ENCODE assay signal across 1 cellular context in the genomic region with DNA sequence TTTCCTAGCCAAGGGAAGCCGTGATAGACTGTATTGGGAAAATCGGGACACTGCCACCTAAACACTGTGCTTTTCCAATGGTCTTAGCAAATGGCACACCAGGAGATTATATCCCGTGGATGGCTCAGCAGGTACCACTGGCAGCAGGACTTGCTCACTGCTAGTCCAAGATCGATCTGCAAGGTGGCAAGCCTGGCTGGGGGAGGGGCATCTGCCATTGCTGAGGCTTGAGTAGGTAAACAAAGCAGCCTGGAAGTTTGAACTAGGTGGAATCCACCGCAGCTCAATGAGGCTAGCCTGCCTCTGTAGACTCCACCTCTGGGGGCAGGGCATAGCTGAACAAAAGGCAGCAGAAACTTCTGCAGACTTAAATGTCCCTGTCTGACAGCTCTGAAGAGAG.
DNase-seq lines count a peak whose midpoint lies in the region; ATAC-seq, FAIRE-seq and TF ChIP-seq lines count a peak whose summit lies in the region.
"Not testable (repeated sequence)": the region's sequence is repeated elsewhere in the genome, so short reads cannot be mapped to it uniquely, and the experiment has no call there.

No MANE protein-coding gene starts in this region.

- not testable (repeated sequence) for H3K79me2 ChIP-seq in HepG2 (ENCODE audit: insufficient read depth, low read length)

- not testable (repeated sequence) for H3K4me2 ChIP-seq in HepG2 (ENCODE audit: low read depth, low read length)

- CTCF ChIA-PET in HepG2 (lab: Yijun Ruan, JAX; ENCODE audit: low intra/inter-chr PET ratio, low total read pairs): not testable (repeated sequence)

- H4K20me1 ChIP-seq in HepG2 (ENCODE audit: insufficient read depth, low read length): not testable (repeated sequence)

- TF ChIP-seq POLR2A in HepG2 (IDR thresholded peaks at IDR 0.05; ENCODE audit: insufficient read depth in 1 of 2, low read depth in 2 of 2, low read length in 2 of 2): not testable (repeated sequence)

- H3K4me1 ChIP-seq in HepG2 (ENCODE audit: insufficient read depth, low read length): peaks cover 20% of the 10 kb centered on the region

- FAIRE-seq in HepG2 (lab: Jason Lieb, UNC): not testable (repeated sequence)

- not testable (repeated sequence) for H3K36me3 ChIP-seq in HepG2 (replicated peaks in 1 of 2; ENCODE audit: control insufficient read depth in 1 of 2, insufficient read depth in 2 of 2, low read length in 2 of 2)

- DNase-seq in HepG2 (ENCODE audit: low spot score): not testable (repeated sequence)

- POLR2A ChIA-PET in HepG2 (lab: Yijun Ruan, JAX): interaction anchor here (0.9 to 1.0 kb wide), 2 partner anchors 21 to 30 kb away, joined by 3 to 4 read pairs; no protein-coding TSS in a partner anchor

- BruUV-seq in HepG2 (replicated peaks; lab: Mats Ljungman, UMichigan): not testable (repeated sequence)

- intact Hi-C loops in HepG2 (cut with micrococcal nuclease; ENCODE audit: unreplicated experiment): not testable (repeated sequence)

- not testable (repeated sequence) for H3K9me3 ChIP-seq in HepG2 (ENCODE audit: low read length)

- TF ChIP-seq RAD21 in HepG2 (CRISPR knock-in tag; IDR thresholded peaks at IDR 0.05): not testable (repeated sequence)

- H3K27me3 ChIP-seq in HepG2 (ENCODE audit: control insufficient read depth in 1 of 2, insufficient read depth in 2 of 2, low read length in 2 of 2): not testable (repeated sequence)

- peak; percentile 52; the same call in 2 of the 3 replicates for ATAC-seq in HepG2

- not testable (repeated sequence) for H3K27ac ChIP-seq in HepG2 (ENCODE audit: extremely low read length, insufficient read depth, low read length)

- H3K4me3 ChIP-seq in HepG2 (replicated peaks in 1 of 3; ENCODE audit: insufficient read depth in 1 of 3, low read depth in 2 of 3, low read length in 3 of 3): not testable (repeated sequence)

- not testable (repeated sequence) for TF ChIP-seq CTCF in HepG2 (CRISPR knock-in tag; IDR thresholded peaks at IDR 0.05)

- not testable (repeated sequence) for TF ChIP-seq EP300 in HepG2 (IDR thresholded peaks at IDR 0.05; ENCODE audit: low read depth in 2 of 2, low read length in 2 of 2); HepG2 (CRISPR knock-in tag; IDR thresholded peaks at IDR 0.05; ENCODE audit: borderline replicate concordance)

- not testable (repeated sequence) for H2AFZ ChIP-seq in HepG2 (ENCODE audit: low read length)

- H3K9ac ChIP-seq in HepG2 (ENCODE audit: insufficient read depth, low read depth, low read length): not testable (repeated sequence)

- 79% methylated on average over 5 of the region's 5 CpGs for whole genome bisulfite sequencing in HepG2 (ENCODE audit: low lambda C conversion rate)

- in situ Hi-C loops in HepG2 (cut with HindIII; ENCODE audit: extremely low pct_ligation_motif_present, low pct_unique_long_range_greater_than_20kb): not testable (repeated sequence)

TF ChIP-seq in HepG2, 621 proteins besides CTCF, POLR2A, EP300 and RAD21 (continues in another document):
- 0 out of 2 replicates have a peak, but pooled peaks have one; percentile 23 for TF ChIP-seq THAP11 (CRISPR knock-in tag; IDR thresholded peaks at IDR 0.05)
- TF ChIP-seq FOXA1, SOX13, FOXP1 (IDR thresholded peaks at IDR 0.05): not testable (repeated sequence)
- peak; percentile 68 for TF ChIP-seq FOXA1 (CRISPR knock-in tag; IDR thresholded peaks at IDR 0.05)
- peak in 1 of 2 experiments; percentile 39; a peak in 1 of 4 replicates for TF ChIP-seq SOX13 (CRISPR knock-in tag; conservative IDR thresholded peaks at IDR 0.05 in 1 of 2, IDR thresholded peaks at IDR 0.05 in 1 of 2)
- TF ChIP-seq SOX5 (CRISPR knock-in tag; IDR thresholded peaks at IDR 0.05; ENCODE audit: borderline replicate concordance): peak; percentile 17; the same call in 1 of the 2 replicates
- 0 out of 2 replicates have a peak, but pooled peaks have one; percentile 45 for TF ChIP-seq ONECUT2 (CRISPR knock-in tag; IDR thresholded peaks at IDR 0.05)
- TF ChIP-seq SP5 (CRISPR knock-in tag; IDR thresholded peaks at IDR 0.05; ENCODE audit: borderline replicate concordance, low read depth): peak; percentile 37; the same call in 1 of the 2 replicates
- TF ChIP-seq POGZ (CRISPR knock-in tag; IDR thresholded peaks at IDR 0.05): peak; percentile 74
- peak; percentile 62; the same call in 1 of the 2 replicates for TF ChIP-seq FOXA3 (CRISPR knock-in tag; IDR thresholded peaks at IDR 0.05)
- TF ChIP-seq, protein P1, sequence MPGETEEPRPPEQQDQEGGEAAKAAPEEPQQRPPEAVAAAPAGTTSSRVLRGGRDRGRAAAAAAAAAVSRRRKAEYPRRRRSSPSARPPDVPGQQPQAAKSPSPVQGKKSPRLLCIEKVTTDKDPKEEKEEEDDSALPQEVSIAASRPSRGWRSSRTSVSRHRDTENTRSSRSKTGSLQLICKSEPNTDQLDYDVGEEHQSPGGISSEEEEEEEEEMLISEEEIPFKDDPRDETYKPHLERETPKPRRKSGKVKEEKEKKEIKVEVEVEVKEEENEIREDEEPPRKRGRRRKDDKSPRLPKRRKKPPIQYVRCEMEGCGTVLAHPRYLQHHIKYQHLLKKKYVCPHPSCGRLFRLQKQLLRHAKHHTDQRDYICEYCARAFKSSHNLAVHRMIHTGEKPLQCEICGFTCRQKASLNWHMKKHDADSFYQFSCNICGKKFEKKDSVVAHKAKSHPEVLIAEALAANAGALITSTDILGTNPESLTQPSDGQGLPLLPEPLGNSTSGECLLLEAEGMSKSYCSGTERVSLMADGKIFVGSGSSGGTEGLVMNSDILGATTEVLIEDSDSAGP (CRISPR knock-in tag; IDR thresholded peaks at IDR 0.05; ENCODE audit: borderline replicate concordance): peak; percentile 49; the same call in 1 of the 2 replicates
- TF ChIP-seq, protein P2, sequence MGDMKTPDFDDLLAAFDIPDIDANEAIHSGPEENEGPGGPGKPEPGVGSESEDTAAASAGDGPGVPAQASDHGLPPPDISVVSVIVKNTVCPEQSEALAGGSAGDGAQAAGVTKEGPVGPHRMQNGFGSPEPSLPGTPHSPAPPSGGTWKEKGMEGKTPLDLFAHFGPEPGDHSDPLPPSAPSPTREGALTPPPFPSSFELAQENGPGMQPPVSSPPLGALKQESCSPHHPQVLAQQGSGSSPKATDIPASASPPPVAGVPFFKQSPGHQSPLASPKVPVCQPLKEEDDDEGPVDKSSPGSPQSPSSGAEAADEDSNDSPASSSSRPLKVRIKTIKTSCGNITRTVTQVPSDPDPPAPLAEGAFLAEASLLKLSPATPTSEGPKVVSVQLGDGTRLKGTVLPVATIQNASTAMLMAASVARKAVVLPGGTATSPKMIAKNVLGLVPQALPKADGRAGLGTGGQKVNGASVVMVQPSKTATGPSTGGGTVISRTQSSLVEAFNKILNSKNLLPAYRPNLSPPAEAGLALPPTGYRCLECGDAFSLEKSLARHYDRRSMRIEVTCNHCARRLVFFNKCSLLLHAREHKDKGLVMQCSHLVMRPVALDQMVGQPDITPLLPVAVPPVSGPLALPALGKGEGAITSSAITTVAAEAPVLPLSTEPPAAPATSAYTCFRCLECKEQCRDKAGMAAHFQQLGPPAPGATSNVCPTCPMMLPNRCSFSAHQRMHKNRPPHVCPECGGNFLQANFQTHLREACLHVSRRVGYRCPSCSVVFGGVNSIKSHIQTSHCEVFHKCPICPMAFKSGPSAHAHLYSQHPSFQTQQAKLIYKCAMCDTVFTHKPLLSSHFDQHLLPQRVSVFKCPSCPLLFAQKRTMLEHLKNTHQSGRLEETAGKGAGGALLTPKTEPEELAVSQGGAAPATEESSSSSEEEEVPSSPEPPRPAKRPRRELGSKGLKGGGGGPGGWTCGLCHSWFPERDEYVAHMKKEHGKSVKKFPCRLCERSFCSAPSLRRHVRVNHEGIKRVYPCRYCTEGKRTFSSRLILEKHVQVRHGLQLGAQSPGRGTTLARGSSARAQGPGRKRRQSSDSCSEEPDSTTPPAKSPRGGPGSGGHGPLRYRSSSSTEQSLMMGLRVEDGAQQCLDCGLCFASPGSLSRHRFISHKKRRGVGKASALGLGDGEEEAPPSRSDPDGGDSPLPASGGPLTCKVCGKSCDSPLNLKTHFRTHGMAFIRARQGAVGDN (CRISPR knock-in tag; IDR thresholded peaks at IDR 0.05): peak; percentile 23; the same call in 1 of the 2 replicates
- TF ChIP-seq, protein P3, sequence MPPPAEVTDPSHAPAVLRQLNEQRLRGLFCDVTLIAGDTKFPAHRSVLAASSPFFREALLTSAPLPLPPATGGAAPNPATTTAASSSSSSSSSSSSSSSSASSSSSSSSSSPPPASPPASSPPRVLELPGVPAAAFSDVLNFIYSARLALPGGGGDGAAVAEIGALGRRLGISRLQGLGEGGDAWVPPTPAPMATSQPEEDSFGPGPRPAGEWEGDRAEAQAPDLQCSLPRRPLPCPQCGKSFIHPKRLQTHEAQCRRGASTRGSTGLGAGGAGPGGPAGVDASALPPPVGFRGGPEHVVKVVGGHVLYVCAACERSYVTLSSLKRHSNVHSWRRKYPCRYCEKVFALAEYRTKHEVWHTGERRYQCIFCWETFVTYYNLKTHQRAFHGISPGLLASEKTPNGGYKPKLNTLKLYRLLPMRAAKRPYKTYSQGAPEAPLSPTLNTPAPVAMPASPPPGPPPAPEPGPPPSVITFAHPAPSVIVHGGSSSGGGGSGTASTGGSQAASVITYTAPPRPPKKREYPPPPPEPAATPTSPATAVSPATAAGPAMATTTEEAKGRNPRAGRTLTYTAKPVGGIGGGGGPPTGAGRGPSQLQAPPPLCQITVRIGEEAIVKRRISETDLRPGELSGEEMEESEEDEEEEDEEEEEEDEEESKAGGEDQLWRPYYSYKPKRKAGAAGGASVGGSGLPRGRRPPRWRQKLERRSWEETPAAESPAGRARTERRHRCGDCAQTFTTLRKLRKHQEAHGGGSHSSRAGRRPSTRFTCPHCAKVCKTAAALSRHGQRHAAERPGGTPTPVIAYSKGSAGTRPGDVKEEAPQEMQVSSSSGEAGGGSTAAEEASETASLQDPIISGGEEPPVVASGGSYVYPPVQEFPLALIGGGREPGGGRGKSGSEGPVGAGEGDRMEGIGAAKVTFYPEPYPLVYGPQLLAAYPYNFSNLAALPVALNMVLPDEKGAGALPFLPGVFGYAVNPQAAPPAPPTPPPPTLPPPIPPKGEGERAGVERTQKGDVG (CRISPR knock-in tag; IDR thresholded peaks at IDR 0.05; ENCODE audit: borderline replicate concordance): 0 out of 2 replicates have a peak, but pooled peaks have one; percentile 44
- TF ChIP-seq FOXP1 (CRISPR knock-in tag; IDR thresholded peaks at IDR 0.05): peak; percentile 11; the same call in 1 of the 2 replicates
- peak; percentile 63; the same call in 1 of the 2 replicates for TF ChIP-seq MYNN (CRISPR knock-in tag; IDR thresholded peaks at IDR 0.05; ENCODE audit: low read depth)
- peak; percentile 70 for TF ChIP-seq SALL1 (CRISPR knock-in tag; IDR thresholded peaks at IDR 0.05)
- peak; percentile 70 for TF ChIP-seq ZNF644 (CRISPR knock-in tag; IDR thresholded peaks at IDR 0.05; ENCODE audit: low read depth)
